In genomic region chr18:59911600-59911999, GRCh38 we compare ENCODE assay signal across 23 cellular contexts. TPM values are rescaled to one million over a fixed set of nuclear protein-coding genes. Genes with fewer than 3 reads are reported as not detected.
DNase-seq lines count a peak whose midpoint lies in the region; FAIRE-seq and TF ChIP-seq lines count a peak whose summit lies in the region.
"Had no signal": no experiment of that assay in that cellular context is flagged by ENCODE, and none has a peak within 500 bp of the region (broad histone marks: within the 10 kb centered on the region; RNA-seq: fewer than 3 reads in every experiment).

No MANE protein-coding gene starts in this region.

- no peak overlapping the region for H2AFZ ChIP-seq in mammary epithelial cell (ENCODE audit: low read depth, low read length)
- no peak overlapping the region for H2AFZ ChIP-seq in OCI-LY1 (ENCODE audit: low read length)
- no peak overlapping the region for H2AFZ ChIP-seq in H1 (ENCODE audit: low read length)

- H3K36me3 Mint-ChIP-seq in MCF 10A (ENCODE audit: insufficient read depth, unreplicated experiment), result no peaks in the 10 kb centered on the region
- H3K36me3 Mint-ChIP-seq: CD8-positive, alpha-beta memory T cell; natural killer cell treated with Interleukin-12 subunit alpha and Interleukin-12 subunit beta and Interleukin-15 and Interleukin-18, amount 100 ng/mL, for 72 hours had no signal

- peaks cover 3% of the 10 kb centered on the region; the same call in 1 of the 2 replicates for H3F3A ChIP-seq in OCI-LY1 (ENCODE audit: insufficient read depth, low read length)

- no peak overlapping the region for H4K8ac ChIP-seq in H1 (ENCODE audit: extremely low read depth, insufficient read depth, low read length)

- POLR2A ChIA-PET in MCF 10A (lab: Yijun Ruan, JAX), result interaction anchor here (0.7 to 3.4 kb wide), 2 partner anchors 11 to 228 kb away, joined by 3 to 20 read pairs; partner anchors contain the start of gene PMAIP1
- POLR2A ChIA-PET in H1 (lab: Charles Lee; ENCODE audit: partially characterized antibody), result interaction anchor here (6.9 kb wide), 1 partner anchor 11 kb away, joined by 47 read pairs; the partner anchor contains the start of gene PMAIP1

- intact Hi-C loops in MCF 10A (cut with micrococcal nuclease) (no loop called here), mammary epithelial cell (cut with micrococcal nuclease) (no loop called here), prostate gland (cut with DNase I) (no loop called here)

- dilution Hi-C loops in mammary epithelial cell (cut with HindIII; ENCODE audit: low sequenced_read_pairs), result loop anchor here (25.0 kb wide), 1 partner anchor 151 kb away; no protein-coding TSS in a partner anchor

- H3K4me3 ChIP-seq in mammary epithelial cell (replicated peaks in 1 of 3; ENCODE audit: insufficient read depth in 1 of 3, low read depth in 2 of 3, low read length in 3 of 3) (no peak overlapping the region), OCI-LY1 (ENCODE audit: low read depth, low read length, poor library complexity, severe bottlenecking) (no peak overlapping the region), H1 (ENCODE audit: extremely low read depth in 1 of 4, insufficient read depth in 2 of 4, low read depth in 3 of 4, low read length in 4 of 4) (no peak overlapping the region), tibial nerve (no peak overlapping the region), prostate gland (no peak overlapping the region)
- H3K4me3 ChIP-seq: cardiac muscle cell, lung, MG63 had no signal

- BruUV-seq in MCF 10A (replicated peaks; lab: Mats Ljungman, UMichigan), result no TSS peak
- no TSS peak for BruUV-seq in mammary epithelial cell (replicated peaks; lab: Mats Ljungman, UMichigan)

- H3K4me2 ChIP-seq in mammary epithelial cell (ENCODE audit: insufficient read depth, low read depth, low read length) (no peak overlapping the region), OCI-LY1 (ENCODE audit: low read length) (no peak overlapping the region), H1 (ENCODE audit: insufficient read depth in 1 of 2, low read depth in 2 of 2, low read length in 2 of 2) (no peak overlapping the region)

- H2BK20ac ChIP-seq in H1 (ENCODE audit: low read length), result no peak overlapping the region

- no peak overlapping the region for H4K91ac ChIP-seq in H1 (replicated peaks; ENCODE audit: insufficient read length, low read length)

- H3K9ac ChIP-seq in mammary epithelial cell (ENCODE audit: insufficient read depth, low read length) (no peak overlapping the region), OCI-LY1 (ENCODE audit: low read length) (no peak overlapping the region), H1 (replicated peaks in 1 of 4; ENCODE audit: extremely low read depth in 1 of 4, low read depth in 3 of 4, low read length in 3 of 4) (no peak overlapping the region)

- H4K20me1 ChIP-seq in mammary epithelial cell (ENCODE audit: insufficient read depth, low read length) (no peaks in the 10 kb centered on the region), OCI-LY1 (ENCODE audit: insufficient read depth, low read length) (no peaks in the 10 kb centered on the region), H1 (replicated peaks in 1 of 2; ENCODE audit: control insufficient read depth in 1 of 2, insufficient read depth in 2 of 2, low read length in 2 of 2) (peaks cover 0 to 2% of the 10 kb centered on the region in 2 experiments)

- no peak for TF ChIP-seq RAD21 in H1 (IDR thresholded peaks at IDR 0.05 in 1 of 2, conservative IDR thresholded peaks at IDR 0.05 in 1 of 2; ENCODE audit: low read depth in 2 of 2, low read length in 2 of 2)

- no peak overlapping the region for H2AK5ac ChIP-seq in H1 (ENCODE audit: low read depth, low read length)

- in situ Hi-C loops in mammary epithelial cell (cut with MboI; ENCODE audit: low sequenced_read_pairs in 2 of 2), result loop anchor here in 1 of 2 donors (10.0 kb wide), 1 partner anchor 63 kb away; no protein-coding TSS in a partner anchor

- peaks cover 18% of the 10 kb centered on the region for H3K4me1 ChIP-seq in mammary epithelial cell (ENCODE audit: insufficient read depth, low read length)
- peaks cover 50% of the 10 kb centered on the region for H3K4me1 ChIP-seq in OCI-LY1 (ENCODE audit: insufficient read depth, low read length, severe bottlenecking)
- H3K4me1 ChIP-seq in H1 (replicated peaks in 1 of 4; ENCODE audit: control insufficient read depth in 3 of 4, insufficient read depth in 4 of 4, low read length in 3 of 4), result peaks cover 0 to 10% (median 6%) of the 10 kb centered on the region in 4 experiments; a peak in 4 of 7 replicates
- H3K4me1 ChIP-seq in tibial nerve, result peaks cover 0 to 3% (median 0%) of the 10 kb centered on the region in 4 donors
- peaks cover 3% of the 10 kb centered on the region for H3K4me1 ChIP-seq in prostate gland (replicated peaks)

- TF ChIP-seq CTCF in MCF 10A (IDR thresholded peaks at IDR 0.05; ENCODE audit: unreplicated experiment), result no peak
- TF ChIP-seq CTCF in mammary epithelial cell (conservative IDR thresholded peaks at IDR 0.05 in 1 of 2, IDR thresholded peaks at IDR 0.05 in 1 of 2; ENCODE audit: extremely low read depth in 1 of 2, insufficient read depth in 1 of 2, low read depth in 1 of 2, low read length in 2 of 2), result no peak
- no peak for TF ChIP-seq CTCF in OCI-LY1 (IDR thresholded peaks at IDR 0.05; ENCODE audit: low read length)
- TF ChIP-seq CTCF in H1 (IDR thresholded peaks at IDR 0.05; ENCODE audit: control extremely low read depth in 1 of 3, insufficient read depth in 1 of 3, low read depth in 1 of 3, low read length in 3 of 3), result no peak
- no peak for TF ChIP-seq CTCF in tibial nerve (IDR thresholded peaks at IDR 0.05)
- TF ChIP-seq CTCF in prostate gland (IDR thresholded peaks at IDR 0.05), result no peak

- H2BK5ac ChIP-seq in H1 (ENCODE audit: low read depth, low read length), result no peak overlapping the region

- H3K23ac ChIP-seq in H1 (ENCODE audit: insufficient read length), result no peak overlapping the region

- no peak overlapping the region for H3K27ac ChIP-seq in mammary epithelial cell (ENCODE audit: insufficient read depth, low read depth, low read length)
- peak overlapping the region; percentile 38 for H3K27ac ChIP-seq in OCI-LY1 (ENCODE audit: low read depth, low read length, poor library complexity, severe bottlenecking)
- H3K27ac ChIP-seq in H1 (ENCODE audit: low read depth, low read length), result no peak overlapping the region
- H3K27ac ChIP-seq in tibial nerve, result no peak overlapping the region
- no peak overlapping the region for H3K27ac ChIP-seq in prostate gland
- H3K27ac ChIP-seq: cardiac muscle cell, RWPE1 had no signal

- no peak overlapping the region for H3K56ac ChIP-seq in H1 (replicated peaks; ENCODE audit: insufficient read length, low read depth, low read length)

- no peak overlapping the region for H3K27ac Mint-ChIP-seq in MCF 10A (ENCODE audit: low read depth, unreplicated experiment)
- H3K27ac Mint-ChIP-seq: CD8-positive, alpha-beta memory T cell; natural killer cell treated with Interleukin-12 subunit alpha and Interleukin-12 subunit beta and Interleukin-15 and Interleukin-18, amount 100 ng/mL, for 72 hours; progenitor cell of endocrine pancreas; T-helper 1 cell treated with Interleukin-12 subunit alpha and Interleukin-12 subunit beta and Interleukin-4 antibody, amounts not matched to agents 30 μg/mL and 1 μg/mL, for 36 hours had no signal

- H3K27me3 Mint-ChIP-seq in MCF 10A (ENCODE audit: insufficient read depth, unreplicated experiment), result no peaks in the 10 kb centered on the region
- H3K27me3 Mint-ChIP-seq: activated naive CD8-positive, alpha-beta T cell treated with anti-CD3 and anti-CD28 coated beads, Interleukin-2, amount 50 U/mL, for 24 hours; CD8-positive, alpha-beta memory T cell had no signal

- H3K79me1 ChIP-seq in H1 (ENCODE audit: low read depth, low read length), result no peaks in the 10 kb centered on the region

- H3K4me1 Mint-ChIP-seq in MCF 10A (ENCODE audit: insufficient read depth, unreplicated experiment), result peaks cover 21% of the 10 kb centered on the region

- H3K14ac ChIP-seq in H1 (ENCODE audit: insufficient read length), result no peak overlapping the region

- H3K9me2 ChIP-seq in OCI-LY1 (ENCODE audit: low read depth, low read length), result no peaks in the 10 kb centered on the region

- no peak overlapping the region for H2BK15ac ChIP-seq in H1 (ENCODE audit: low read length)

- H3K23me2 ChIP-seq in H1 (ENCODE audit: low read depth, low read length), result no peaks in the 10 kb centered on the region

- H3K4ac ChIP-seq in H1 (replicated peaks; ENCODE audit: insufficient read length, low read depth, low read length), result no peak overlapping the region

- no peak overlapping the region for H4K5ac ChIP-seq in H1 (ENCODE audit: insufficient read length, low read depth, low read length)

- H3K9me3 ChIP-seq in mammary epithelial cell (replicated peaks; ENCODE audit: insufficient read depth, low read length) (peaks cover 5% of the 10 kb centered on the region), OCI-LY1 (ENCODE audit: low read length) (no peaks in the 10 kb centered on the region), H1 (ENCODE audit: insufficient read depth in 2 of 2, low read depth in 1 of 2, low read length in 1 of 2) (no peaks in the 10 kb centered on the region), tibial nerve (no peaks in the 10 kb centered on the region), prostate gland (no peaks in the 10 kb centered on the region)

- H3K9me3 Mint-ChIP-seq in MCF 10A (ENCODE audit: unreplicated experiment), result no peaks in the 10 kb centered on the region
- H3K9me3 Mint-ChIP-seq: CD8-positive, alpha-beta memory T cell; natural killer cell treated with Interleukin-12 subunit alpha and Interleukin-12 subunit beta and Interleukin-15 and Interleukin-18, amount 100 ng/mL, for 72 hours had no signal

- CTCF ChIA-PET in MCF 10A (lab: Yijun Ruan, JAX) (interaction anchor here (0.8 kb wide), 1 partner anchor 1622 kb away, joined by 3 read pairs; no protein-coding TSS in a partner anchor), mammary epithelial cell (lab: Charles Lee; ENCODE audit: low non-redundant PET) (no interaction called here), H1 (lab: Charles Lee; ENCODE audit: partially characterized antibody) (no interaction called here)

- H3K4me3 Mint-ChIP-seq in MCF 10A (ENCODE audit: unreplicated experiment), result no peak overlapping the region
- H3K4me3 Mint-ChIP-seq: activated naive CD8-positive, alpha-beta T cell treated with anti-CD3 and anti-CD28 coated beads, Interleukin-2, amount 50 U/mL, for 24 hours; CD8-positive, alpha-beta memory T cell; natural killer cell treated with Interleukin-12 subunit alpha and Interleukin-12 subunit beta and Interleukin-15 and Interleukin-18, amount 100 ng/mL, for 72 hours; T-helper 1 cell treated with Interleukin-12 subunit alpha and Interleukin-12 subunit beta and Interleukin-4 antibody, amounts not matched to agents 30 μg/mL and 1 μg/mL, for 36 hours had no signal

- TF ChIP-seq EP300 in H1 (IDR thresholded peaks at IDR 0.05; ENCODE audit: borderline replicate concordance in 1 of 2, low read depth in 2 of 2, low read length in 2 of 2) (no peak), tibial nerve (IDR thresholded peaks at IDR 0.05) (peak in 1 of 2 donors; percentile 51)

- H3K79me2 ChIP-seq in mammary epithelial cell (ENCODE audit: insufficient read depth, low read length) (no peaks in the 10 kb centered on the region), OCI-LY1 (ENCODE audit: insufficient read depth, low read length) (no peaks in the 10 kb centered on the region), H1 (ENCODE audit: control insufficient read depth in 1 of 2, insufficient read depth in 2 of 2, low read length in 2 of 2) (no peaks in the 10 kb centered on the region)

- no peak overlapping the region for H2BK12ac ChIP-seq in H1 (ENCODE audit: low read depth, low read length)

- DNase-seq in MCF 10A (ENCODE audit: unreplicated experiment) (peak; percentile 59), mammary epithelial cell (no peak), H1 (ENCODE audit: low read depth in 1 of 2, low spot score in 2 of 2) (no peak), NCI-H748 (lab: John Stamatoyannopoulos, UW; ENCODE audit: unreplicated experiment) (no peak), tibial nerve (ENCODE audit: low spot score in 2 of 2) (no peak), prostate gland (ENCODE audit: low spot score) (no peak), hepatic stellate cell (ENCODE audit: low spot score) (no peak)
- DNase-seq: activated CD4-positive, CD25-positive, alpha-beta regulatory T cell; activated naive CD8-positive, alpha-beta T cell treated with anti-CD3 and anti-CD28 coated beads, Interleukin-2, amount 50 U/mL, for 24 hours; CD8-positive, alpha-beta memory T cell; glutamatergic neuron; NCI-H2029 treated with DMSO at 0.1 percent for 48 hours; NCI-H69; stimulated activated naive CD8-positive, alpha-beta T cell treated with anti-CD3 and anti-CD28 coated beads, Interleukin-15, Interleukin-2, amounts not matched to agents 100 U/mL and 50 U/mL, for 24 hours had no signal

- no peaks in the 10 kb centered on the region for H3K27me3 ChIP-seq in mammary epithelial cell (ENCODE audit: insufficient read depth, low read length)
- no peaks in the 10 kb centered on the region for H3K27me3 ChIP-seq in OCI-LY1 (ENCODE audit: insufficient read depth, low read length)
- H3K27me3 ChIP-seq in H1 (replicated peaks in 1 of 4; ENCODE audit: control insufficient read depth in 3 of 4, extremely low read depth in 1 of 4, insufficient read depth in 3 of 4, low read length in 3 of 4), result no peaks in the 10 kb centered on the region
- no peaks in the 10 kb centered on the region for H3K27me3 ChIP-seq in tibial nerve
- no peaks in the 10 kb centered on the region for H3K27me3 ChIP-seq in prostate gland (replicated peaks; ENCODE audit: insufficient read depth)
- H3K27me3 ChIP-seq: MG63 had no signal

- no peaks in the 10 kb centered on the region for H3K36me3 ChIP-seq in mammary epithelial cell (ENCODE audit: insufficient read depth, low read length)
- H3K36me3 ChIP-seq in OCI-LY1 (ENCODE audit: insufficient read depth, low read length), result no peaks in the 10 kb centered on the region
- no peaks in the 10 kb centered on the region for H3K36me3 ChIP-seq in H1 (ENCODE audit: control insufficient read depth in 2 of 4, insufficient read depth in 4 of 4, low read length in 3 of 4)
- no peaks in the 10 kb centered on the region for H3K36me3 ChIP-seq in tibial nerve
- no peaks in the 10 kb centered on the region for H3K36me3 ChIP-seq in prostate gland
- H3K36me3 ChIP-seq: cardiac muscle cell, MG63 had no signal

- H3K18ac ChIP-seq in H1 (ENCODE audit: extremely low read depth, low read length), result no peak overlapping the region

- TF ChIP-seq POLR2A in H1 (IDR thresholded peaks at IDR 0.05; ENCODE audit: control extremely low read depth in 1 of 2, low read depth in 2 of 2, low read length in 2 of 2) (no peak), tibial nerve (IDR thresholded peaks at IDR 0.05) (no peak), prostate gland (IDR thresholded peaks at IDR 0.05) (no peak)

- H2BK120ac ChIP-seq in H1 (replicated peaks; ENCODE audit: low read depth, low read length), result no peak overlapping the region

- FAIRE-seq in H1 (lab: Jason Lieb, UNC), result no peak
- FAIRE-seq: HTR-8/SVneo had no signal

RNA-seq across cellular contexts. Expression of gene PMAIP1, which starts 11.8 kb away (rescaled TPM):
- 21.7 and 28.0 TPM in 2 replicates for total RNA-seq in MCF 10A (2022)
- total RNA-seq in mammary epithelial cell, result 10 to 100 TPM; 17.8 to 34.3 TPM
- 14.4 TPM for polyA plus RNA-seq in mammary epithelial cell
- polyA minus RNA-seq in mammary epithelial cell, result 4.2 TPM
- 75.1 and 84.1 TPM in 2 replicates for total RNA-seq in H1 (2021; fragmentation: NEBNext Ultra II Directional; extraction: Animal tissue kit (Norgen Biotek cat#: 25700))
- polyA plus RNA-seq in H1 (2011; rRNA removed), result 51.7 and 51.9 TPM in 2 replicates
- polyA plus RNA-seq in H1 (2011; cell fraction: cytosol; rRNA removed), result 72.2 TPM
- 34.9 TPM for polyA plus RNA-seq in H1 (2011; cell fraction: nucleus; rRNA removed)
- 36.3 to 78.2 TPM (median 46.2 TPM) in 4 replicates for polyA plus RNA-seq in H1 (2012, experiment 1 of 2)
- polyA plus RNA-seq in H1 (2012, experiment 2 of 2), result 9.9 TPM
- 67.2 TPM for polyA plus RNA-seq in H1 (2013, experiment 1 of 2)
- 64.9 TPM for polyA plus RNA-seq in H1 (2013, experiment 2 of 2)
- polyA minus RNA-seq in H1 (2011; rRNA and poly(A)+ RNA removed), result 24.8 TPM in 2 replicates
- polyA minus RNA-seq in H1 (2011; cell fraction: cytosol; rRNA and poly(A)+ RNA removed), result 61.7 TPM
- 82.8 TPM for polyA minus RNA-seq in H1 (2011; cell fraction: nucleus; rRNA and poly(A)+ RNA removed)
- under 1 TPM in 2 of 4 donors, not detected in 2; 0.22 to 0.98 TPM for total RNA-seq in tibial nerve
- total RNA-seq in prostate gland, result 1 to 10 TPM; 2.1 to 4.1 TPM
